ENCODE assay signal across 8 cellular contexts in the genomic region with DNA sequence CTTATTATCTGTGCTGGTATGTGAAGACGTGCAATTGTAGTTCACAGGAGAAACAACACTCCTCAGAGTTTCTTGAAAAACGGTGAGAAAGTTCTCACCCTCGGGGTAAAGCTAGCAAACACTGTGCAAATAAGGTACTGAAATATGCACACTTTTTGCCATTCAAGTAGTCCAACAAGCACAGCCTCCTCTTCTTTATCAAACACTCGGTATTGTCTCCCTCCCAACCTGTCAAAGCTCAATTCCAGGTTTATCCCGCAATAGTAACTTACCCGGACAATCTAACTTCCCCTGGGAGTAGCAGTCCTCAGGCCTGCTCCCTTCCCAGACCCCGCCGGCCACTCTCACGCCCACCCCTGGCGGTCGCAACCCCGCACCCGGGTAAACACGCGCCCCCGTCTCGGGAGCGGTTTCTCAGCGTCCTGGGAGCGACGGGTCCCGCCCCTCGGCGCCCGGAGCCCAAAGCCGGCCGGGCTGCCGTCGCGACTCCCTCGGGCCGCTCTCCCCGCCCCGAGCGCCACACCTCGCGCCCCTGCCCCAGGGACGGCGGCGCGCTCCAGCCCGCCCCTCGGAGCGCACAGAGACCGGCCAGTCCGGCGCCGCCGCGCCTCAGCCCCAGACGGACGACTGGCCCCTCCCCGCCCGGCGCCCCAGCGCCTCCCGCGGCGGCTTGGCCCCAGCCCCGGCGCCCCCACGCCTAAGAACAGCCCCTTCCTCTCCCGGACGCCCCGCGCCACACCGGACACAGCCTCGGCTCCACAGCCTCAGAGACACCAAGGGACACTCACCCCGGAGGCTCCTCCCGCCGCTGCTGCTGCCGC. TPM values are rescaled to one million over a fixed set of nuclear protein-coding genes. Genes with fewer than 3 reads are reported as not detected.
DNase-seq lines count a peak whose midpoint lies in the region; ATAC-seq and TF ChIP-seq lines count a peak whose summit lies in the region.

No MANE protein-coding gene starts in this region.

- H3K9me3 Mint-ChIP-seq in IgD-negative memory B cell (no peaks in the 10 kb centered on the region), activated B cell treated with CpG ODN at 0.5 μM for 24 hours (peaks cover 5% of the 10 kb centered on the region), endothelial cell (ENCODE audit: unreplicated experiment) (no peaks in the 10 kb centered on the region), mesothelial cell of epicardium (peaks cover 3% of the 10 kb centered on the region)
- peaks cover 0 to 3% of the 10 kb centered on the region in 2 donors for H3K9me3 Mint-ChIP-seq in stimulated activated naive B cell treated with anti-CD40 and anti-IgM and Interleukin-4, amounts not matched to agents 10 μg/mL and 1 μg/mL and 100 μg/mL, for 72 hours

- intact Hi-C loops in activated B cell treated with CpG ODN at 0.5 μM for 24 hours (cut with micrococcal nuclease): loop anchor here (1.0 to 5.0 kb wide), 5 partner anchors 100 to 635 kb away; a partner anchor contains a TSS

- H3K27me3 Mint-ChIP-seq in IgD-negative memory B cell (no peaks in the 10 kb centered on the region), activated B cell treated with CpG ODN at 0.5 μM for 24 hours (no peaks in the 10 kb centered on the region), endothelial cell (ENCODE audit: unreplicated experiment) (peaks cover 12% of the 10 kb centered on the region), mesothelial cell of epicardium (ENCODE audit: low read depth) (no peaks in the 10 kb centered on the region)
- H3K27me3 Mint-ChIP-seq in stimulated activated naive B cell treated with anti-CD40 and anti-IgM and Interleukin-4, amounts not matched to agents 10 μg/mL and 1 μg/mL and 100 μg/mL, for 72 hours: no peaks in the 10 kb centered on the region

- peak overlapping the region; percentile 85 to 97 (median 89) for H3K27ac Mint-ChIP-seq in IgD-negative memory B cell
- H3K27ac Mint-ChIP-seq in activated B cell treated with CpG ODN at 0.5 μM for 24 hours: peak overlapping the region; percentile 90
- H3K27ac Mint-ChIP-seq in endothelial cell (ENCODE audit: unreplicated experiment): peak overlapping the region; percentile 94
- peak overlapping the region; percentile 97 for H3K27ac Mint-ChIP-seq in mesothelial cell of epicardium
- peak overlapping the region; percentile 92 for H3K27ac Mint-ChIP-seq in stimulated activated naive B cell treated with anti-CD40 and anti-IgM and Interleukin-4, amounts not matched to agents 10 μg/mL and 1 μg/mL and 100 μg/mL, for 72 hours

- POLR2A ChIA-PET in activated B cell treated with CpG ODN at 0.5 μM for 24 hours (lab: Charles Lee): interaction anchor here (0.6 to 1.5 kb wide), 3 partner anchors 38 to 41 kb away, joined by 3 to 5 read pairs (median 3); no protein-coding TSS in a partner anchor

- H3K4me1 Mint-ChIP-seq in IgD-negative memory B cell: peaks cover 38 to 51% (median 47%) of the 10 kb centered on the region in 3 donors
- peaks cover 47% of the 10 kb centered on the region for H3K4me1 Mint-ChIP-seq in activated B cell treated with CpG ODN at 0.5 μM for 24 hours
- peaks cover 39% of the 10 kb centered on the region for H3K4me1 Mint-ChIP-seq in endothelial cell (ENCODE audit: unreplicated experiment)
- peaks cover 30% of the 10 kb centered on the region for H3K4me1 Mint-ChIP-seq in mesothelial cell of epicardium
- peaks cover 29 to 66% of the 10 kb centered on the region in 2 donors for H3K4me1 Mint-ChIP-seq in stimulated activated naive B cell treated with anti-CD40 and anti-IgM and Interleukin-4, amounts not matched to agents 10 μg/mL and 1 μg/mL and 100 μg/mL, for 72 hours

- H3K36me3 Mint-ChIP-seq in IgD-negative memory B cell: no peaks in the 10 kb centered on the region
- peaks cover 10% of the 10 kb centered on the region for H3K36me3 Mint-ChIP-seq in activated B cell treated with CpG ODN at 0.5 μM for 24 hours (ENCODE audit: low read depth)
- H3K36me3 Mint-ChIP-seq in endothelial cell (ENCODE audit: low read depth, unreplicated experiment): no peaks in the 10 kb centered on the region
- no peaks in the 10 kb centered on the region for H3K36me3 Mint-ChIP-seq in mesothelial cell of epicardium
- H3K36me3 Mint-ChIP-seq in stimulated activated naive B cell treated with anti-CD40 and anti-IgM and Interleukin-4, amounts not matched to agents 10 μg/mL and 1 μg/mL and 100 μg/mL, for 72 hours: peaks cover 3 to 6% of the 10 kb centered on the region in 2 donors

- peak; percentile 77 for DNase-seq in DMS 273 (lab: John Stamatoyannopoulos, UW; ENCODE audit: unreplicated experiment)
- no peak for DNase-seq in DMS 273 treated with DMSO at 0.1 percent for 48 hours (lab: John Stamatoyannopoulos, UW)
- no peak for DNase-seq in activated B cell treated with CpG ODN at 0.5 μM for 24 hours
- DNase-seq in endothelial cell (ENCODE audit: low spot score): peak; percentile 69
- peak; percentile 51 to 74 for DNase-seq in mesothelial cell of epicardium (ENCODE audit: low spot score in 2 of 2, unreplicated experiment in 2 of 2)
- peak; percentile 38 for DNase-seq in stimulated activated naive B cell treated with anti-CD40 and anti-IgM and Interleukin-4, amounts not matched to agents 10 μg/mL and 1 μg/mL and 100 μg/mL, for 72 hours

- TF ChIP-seq CTCF in activated B cell treated with CpG ODN at 0.5 μM for 24 hours (IDR thresholded peaks at IDR 0.05) (no peak), endothelial cell (IDR thresholded peaks at IDR 0.05; ENCODE audit: unreplicated experiment) (no peak), mesothelial cell of epicardium (IDR thresholded peaks at IDR 0.05; ENCODE audit: unreplicated experiment) (no peak)

- H3K4me3 Mint-ChIP-seq in IgD-negative memory B cell (peak overlapping the region; percentile 90 to 97 (median 96)), activated B cell treated with CpG ODN at 0.5 μM for 24 hours (peak overlapping the region; percentile 95), endothelial cell (ENCODE audit: unreplicated experiment) (peak overlapping the region; percentile 96), mesothelial cell of epicardium (peak overlapping the region; percentile 91)
- H3K4me3 Mint-ChIP-seq in stimulated activated naive B cell treated with anti-CD40 and anti-IgM and Interleukin-4, amounts not matched to agents 10 μg/mL and 1 μg/mL and 100 μg/mL, for 72 hours: peak overlapping the region; percentile 85 to 96

- CTCF ChIA-PET in activated B cell treated with CpG ODN at 0.5 μM for 24 hours (lab: Charles Lee): no interaction called here

- peak; percentile 51 for ATAC-seq in GM21619 (IDR thresholded peaks at IDR 0.05; ENCODE audit: unreplicated experiment)
- ATAC-seq in activated B cell treated with CpG ODN at 0.5 μM for 24 hours (ENCODE audit: low read depth): peak; percentile 48
- peak; percentile 58 to 65 for ATAC-seq in stimulated activated naive B cell treated with anti-CD40 and anti-IgM and Interleukin-4, amounts not matched to agents 10 μg/mL and 1 μg/mL and 100 μg/mL, for 72 hours (replicated peaks)

RNA-seq across cellular contexts. Expression of a gene that starts 0.6 kb away (rescaled TPM):
- 16.1 TPM for polyA plus RNA-seq in IgD-negative memory B cell
- total RNA-seq in activated B cell treated with CpG ODN at 0.5 μM for 24 hours: 34.4 and 41.2 TPM in 2 replicates
- total RNA-seq in endothelial cell (ENCODE audit: unreplicated experiment): 71.1 TPM
- 52.1 to 58.4 TPM (median 52.3 TPM) in 3 replicates for total RNA-seq in mesothelial cell of epicardium

RNA-seq across cellular contexts. Expression of a gene that starts 14.7 kb away (rescaled TPM):
- polyA plus RNA-seq in IgD-negative memory B cell: not detected
- not detected in 2 replicates for total RNA-seq in activated B cell treated with CpG ODN at 0.5 μM for 24 hours
- total RNA-seq in endothelial cell (ENCODE audit: unreplicated experiment): not detected
- total RNA-seq in mesothelial cell of epicardium: 0.73 to 1.2 TPM in 2 of 3 replicates, not detected in the other

Comparison
In these comparisons a context has a peak if more than half of its experiments do, and no peak if none do; other contexts are left out.
1. DNase-seq: peak in DMS 273 (single experiment), endothelial cell (single experiment), mesothelial cell of epicardium (2 of 2) and stimulated activated naive B cell treated with anti-CD40 and anti-IgM and Interleukin-4, amounts not matched to agents 10 μg/mL and 1 μg/mL and 100 μg/mL, for 72 hours (single experiment); none in DMS 273 treated with DMSO at 0.1 percent for 48 hours (single experiment) and activated B cell treated with CpG ODN at 0.5 μM for 24 hours (single experiment).
2. Peak in every context shown above with its lines, with median percentiles within 50 percentile points of each other: ATAC-seq, H3K27ac Mint-ChIP-seq and H3K4me3 Mint-ChIP-seq.